In the genomic region with DNA sequence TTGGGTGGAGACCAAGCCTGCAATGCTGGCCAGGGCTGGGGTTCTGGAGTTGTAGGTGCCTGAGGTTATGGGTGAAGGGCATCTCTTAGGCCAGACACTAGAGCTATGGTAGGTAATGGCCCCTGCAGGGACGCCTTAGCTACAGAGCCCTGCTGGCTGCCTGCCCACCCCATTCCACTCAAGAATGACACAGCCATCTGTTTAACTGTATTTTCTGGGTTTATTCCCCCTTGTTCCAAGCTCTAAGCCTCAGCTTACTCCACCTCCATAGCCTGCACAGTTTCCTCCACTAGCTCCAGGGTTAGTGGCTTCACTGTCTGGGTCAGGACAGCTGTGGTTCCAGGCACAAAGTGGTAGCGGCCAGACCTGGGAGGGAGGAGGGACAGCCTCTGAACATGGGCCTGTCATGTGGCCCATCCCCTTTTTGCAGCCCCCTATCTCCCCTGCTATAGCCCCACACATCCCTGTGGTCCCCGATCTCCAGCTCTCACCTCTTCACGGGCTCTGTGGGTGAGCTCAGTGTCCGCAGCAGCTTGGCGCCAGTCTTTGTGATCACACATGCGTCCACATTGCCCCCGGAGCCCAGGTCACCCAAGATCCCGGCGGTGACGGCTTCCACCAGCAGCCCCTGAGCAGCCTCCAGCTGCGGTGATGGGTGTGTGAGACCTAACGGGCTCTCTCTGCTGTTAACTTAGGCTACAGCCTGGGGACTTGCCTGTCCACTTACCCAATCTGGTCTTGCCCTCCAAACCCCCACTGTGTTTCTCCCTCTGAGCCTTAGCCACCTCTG, we compare ENCODE assay signal across 9 cellular contexts. TPM values are rescaled to one million over a fixed set of nuclear protein-coding genes. Genes with fewer than 3 reads are reported as not detected.
A peak's percentile ranks its signal among the peaks of the same experiment; 100 is the strongest.
DNase-seq lines count a peak whose midpoint lies in the region; ATAC-seq lines count a peak whose summit lies in the region.
"Had no signal": no experiment of that assay in that cellular context is flagged by ENCODE, and none has a peak within 500 bp of the region (broad histone marks: within the 10 kb centered on the region; RNA-seq: fewer than 3 reads in every experiment).

No MANE protein-coding gene starts in this region.

- H3K36me3 ChIP-seq in subcutaneous abdominal adipose tissue (ENCODE audit: control insufficient read depth in 5 of 5, insufficient read depth in 5 of 5, low read length in 5 of 5) = peaks cover 0 to 50% (median 27%) of the 10 kb centered on the region in 5 donors

- peak overlapping the region in 2 of 5 donors; percentile 2 to 88 for H3K9ac ChIP-seq in subcutaneous abdominal adipose tissue (ENCODE audit: low read length in 5 of 5)

- H3K9me3 Mint-ChIP-seq in activated CD4-positive, alpha-beta memory T cell treated with anti-CD3 and anti-CD28 coated beads for 36 hours = no peaks in the 10 kb centered on the region
- H3K9me3 Mint-ChIP-seq in activated CD4-positive, alpha-beta memory T cell treated with anti-CD3 and anti-CD28 coated beads, Interleukin-2, amount 10 ng/mL, durations not matched to agents 7 days and 5 days = no peaks in the 10 kb centered on the region
- no peaks in the 10 kb centered on the region for H3K9me3 Mint-ChIP-seq in activated T-helper 1 cell treated with anti-CD3 and anti-CD28 coated beads, Interleukin-12 subunit alpha, Interleukin-12 subunit beta, Interleukin-2, Interleukin-4 antibody, amounts not matched to agents 30 ng/mL and 10 ng/mL and 1 ng/mL, durations not matched to agents 14 hours and 24 hours and 36 hours

- no peaks in the 10 kb centered on the region for H3K9me3 ChIP-seq in iPS-18c (ENCODE audit: control insufficient read depth, insufficient read depth, low read length)
- no peaks in the 10 kb centered on the region for H3K9me3 ChIP-seq in subcutaneous abdominal adipose tissue (ENCODE audit: control insufficient read depth in 5 of 5, low read length in 5 of 5)

- POLR2A ChIA-PET in activated CD4-positive, alpha-beta memory T cell treated with anti-CD3 and anti-CD28 coated beads for 36 hours (lab: Charles Lee) = interaction anchor here (1.2 to 2.4 kb wide), 7 partner anchors 42 to 151 kb away, joined by 3 to 18 read pairs (median 5); a partner anchor contains a TSS
- POLR2A ChIA-PET in activated CD4-positive, alpha-beta memory T cell treated with anti-CD3 and anti-CD28 coated beads, Interleukin-2, amount 10 ng/mL, durations not matched to agents 7 days and 5 days (lab: Charles Lee) = interaction anchor here (0.9 to 5.2 kb wide), 18 partner anchors 11 to 153 kb away, joined by 3 to 42 read pairs (median 10); a partner anchor contains a TSS

- H3K27me3 ChIP-seq in subcutaneous abdominal adipose tissue (ENCODE audit: control insufficient read depth in 5 of 5, insufficient read depth in 4 of 5, low read length in 5 of 5) = no peaks in the 10 kb centered on the region

- peak overlapping the region; percentile 99 for H3K27ac Mint-ChIP-seq in activated CD4-positive, alpha-beta memory T cell treated with anti-CD3 and anti-CD28 coated beads for 36 hours
- no peak overlapping the region for H3K27ac Mint-ChIP-seq in activated CD4-positive, alpha-beta memory T cell treated with anti-CD3 and anti-CD28 coated beads, Interleukin-2, amount 10 ng/mL, durations not matched to agents 7 days and 5 days
- peak overlapping the region; percentile 96 for H3K27ac Mint-ChIP-seq in activated T-helper 1 cell treated with anti-CD3 and anti-CD28 coated beads, Interleukin-12 subunit alpha, Interleukin-12 subunit beta, Interleukin-2, Interleukin-4 antibody, amounts not matched to agents 30 ng/mL and 10 ng/mL and 1 ng/mL, durations not matched to agents 14 hours and 24 hours and 36 hours

- peaks cover 30% of the 10 kb centered on the region for H3K4me1 Mint-ChIP-seq in activated CD4-positive, alpha-beta memory T cell treated with anti-CD3 and anti-CD28 coated beads for 36 hours (ENCODE audit: low read depth)
- peaks cover 34% of the 10 kb centered on the region for H3K4me1 Mint-ChIP-seq in activated CD4-positive, alpha-beta memory T cell treated with anti-CD3 and anti-CD28 coated beads, Interleukin-2, amount 10 ng/mL, durations not matched to agents 7 days and 5 days
- H3K4me1 Mint-ChIP-seq in activated T-helper 1 cell treated with anti-CD3 and anti-CD28 coated beads, Interleukin-12 subunit alpha, Interleukin-12 subunit beta, Interleukin-2, Interleukin-4 antibody, amounts not matched to agents 30 ng/mL and 10 ng/mL and 1 ng/mL, durations not matched to agents 14 hours and 24 hours and 36 hours (ENCODE audit: low read depth) = peaks cover 26% of the 10 kb centered on the region

- ATAC-seq in GM21528 (IDR thresholded peaks at IDR 0.05; ENCODE audit: low FRiP score, unreplicated experiment) = no peak
- no peak for ATAC-seq in HG02623 (IDR thresholded peaks at IDR 0.05; ENCODE audit: unreplicated experiment)

- H3K36me3 Mint-ChIP-seq in activated CD4-positive, alpha-beta memory T cell treated with anti-CD3 and anti-CD28 coated beads for 36 hours = peaks cover 43% of the 10 kb centered on the region
- H3K36me3 Mint-ChIP-seq in activated CD4-positive, alpha-beta memory T cell treated with anti-CD3 and anti-CD28 coated beads, Interleukin-2, amount 10 ng/mL, durations not matched to agents 7 days and 5 days (ENCODE audit: low read depth) = peaks cover 56% of the 10 kb centered on the region
- peaks cover 34% of the 10 kb centered on the region for H3K36me3 Mint-ChIP-seq in activated T-helper 1 cell treated with anti-CD3 and anti-CD28 coated beads, Interleukin-12 subunit alpha, Interleukin-12 subunit beta, Interleukin-2, Interleukin-4 antibody, amounts not matched to agents 30 ng/mL and 10 ng/mL and 1 ng/mL, durations not matched to agents 14 hours and 24 hours and 36 hours (ENCODE audit: low read depth)

- DNase-seq in activated CD4-positive, alpha-beta memory T cell treated with anti-CD3 and anti-CD28 coated beads for 36 hours = no peak
- DNase-seq in activated CD4-positive, alpha-beta memory T cell treated with anti-CD3 and anti-CD28 coated beads, Interleukin-2, amount 10 ng/mL, durations not matched to agents 7 days and 5 days = no peak
- no peak for DNase-seq in activated T-helper 1 cell treated with anti-CD3 and anti-CD28 coated beads, Interleukin-12 subunit alpha, Interleukin-12 subunit beta, Interleukin-2, Interleukin-4 antibody, amounts not matched to agents 30 ng/mL and 10 ng/mL and 1 ng/mL, durations not matched to agents 14 hours and 24 hours and 36 hours (ENCODE audit: low spot score)
- no peak for DNase-seq in NCI-H1436 treated with DMSO at 0.1 percent for 48 hours (lab: John Stamatoyannopoulos, UW)
- DNase-seq: DMS79 had no signal

- H3K4me3 Mint-ChIP-seq in activated CD4-positive, alpha-beta memory T cell treated with anti-CD3 and anti-CD28 coated beads for 36 hours = peak overlapping the region; percentile 100
- no peak overlapping the region for H3K4me3 Mint-ChIP-seq in activated CD4-positive, alpha-beta memory T cell treated with anti-CD3 and anti-CD28 coated beads, Interleukin-2, amount 10 ng/mL, durations not matched to agents 7 days and 5 days
- H3K4me3 Mint-ChIP-seq in activated T-helper 1 cell treated with anti-CD3 and anti-CD28 coated beads, Interleukin-12 subunit alpha, Interleukin-12 subunit beta, Interleukin-2, Interleukin-4 antibody, amounts not matched to agents 30 ng/mL and 10 ng/mL and 1 ng/mL, durations not matched to agents 14 hours and 24 hours and 36 hours = peak overlapping the region; percentile 98

- no peaks in the 10 kb centered on the region for H3K27me3 Mint-ChIP-seq in activated CD4-positive, alpha-beta memory T cell treated with anti-CD3 and anti-CD28 coated beads for 36 hours
- no peaks in the 10 kb centered on the region for H3K27me3 Mint-ChIP-seq in activated CD4-positive, alpha-beta memory T cell treated with anti-CD3 and anti-CD28 coated beads, Interleukin-2, amount 10 ng/mL, durations not matched to agents 7 days and 5 days
- no peaks in the 10 kb centered on the region for H3K27me3 Mint-ChIP-seq in activated T-helper 1 cell treated with anti-CD3 and anti-CD28 coated beads, Interleukin-12 subunit alpha, Interleukin-12 subunit beta, Interleukin-2, Interleukin-4 antibody, amounts not matched to agents 30 ng/mL and 10 ng/mL and 1 ng/mL, durations not matched to agents 14 hours and 24 hours and 36 hours (ENCODE audit: insufficient read depth)

- no peak overlapping the region for H3K27ac ChIP-seq in subcutaneous abdominal adipose tissue (ENCODE audit: low read depth, low read length)

- intact Hi-C loops in activated CD4-positive, alpha-beta memory T cell treated with anti-CD3 and anti-CD28 coated beads for 36 hours (cut with micrococcal nuclease) = loop anchor here (1.0 to 5.0 kb wide), 8 partner anchors 16 to 274 kb away; a partner anchor contains a TSS
- intact Hi-C loops in activated T-helper 1 cell treated with anti-CD3 and anti-CD28 coated beads, Interleukin-12 subunit alpha, Interleukin-12 subunit beta, Interleukin-2, Interleukin-4 antibody, amounts not matched to agents 30 ng/mL and 10 ng/mL and 1 ng/mL, durations not matched to agents 14 hours and 24 hours and 36 hours (cut with micrococcal nuclease) = loop anchor here (1.0 to 5.0 kb wide), 13 partner anchors 34 to 453 kb away; a partner anchor contains a TSS

- CTCF ChIA-PET in activated CD4-positive, alpha-beta memory T cell treated with anti-CD3 and anti-CD28 coated beads for 36 hours (lab: Charles Lee) = interaction anchor here (1.0 to 5.1 kb wide), 6 partner anchors 28 to 118 kb away, joined by 3 to 32 read pairs (median 3); a partner anchor contains a TSS
- CTCF ChIA-PET in activated CD4-positive, alpha-beta memory T cell treated with anti-CD3 and anti-CD28 coated beads, Interleukin-2, amount 10 ng/mL, durations not matched to agents 7 days and 5 days (lab: Charles Lee) = interaction anchor here (1.3 to 4.3 kb wide), 10 partner anchors 51 to 372 kb away, joined by 3 to 22 read pairs (median 6); a partner anchor contains a TSS

- H3K4me3 ChIP-seq in iPS-18c (ENCODE audit: insufficient read depth, low read depth, low read length) (peak overlapping the region; percentile 94), subcutaneous abdominal adipose tissue (ENCODE audit: low read depth in 1 of 5, low read length in 5 of 5) (peak overlapping the region; percentile 80 to 95 (median 91))

- H3K4me1 ChIP-seq in subcutaneous abdominal adipose tissue (ENCODE audit: control insufficient read depth in 5 of 5, insufficient read depth in 5 of 5, low read length in 5 of 5) = peaks cover 5 to 36% (median 27%) of the 10 kb centered on the region in 5 donors

RNA-seq across cellular contexts. Expression of a gene that starts 2.1 kb away (rescaled TPM):
- 100 to 1,000 TPM; 185 to 193 TPM for total RNA-seq in activated CD4-positive, alpha-beta memory T cell treated with anti-CD3 and anti-CD28 coated beads for 36 hours
- total RNA-seq in activated CD4-positive, alpha-beta memory T cell treated with anti-CD3 and anti-CD28 coated beads, Interleukin-2, amount 10 ng/mL, durations not matched to agents 7 days and 5 days = 100 to 1,000 TPM; 236 to 241 TPM
- 213 and 218 TPM in 2 replicates for total RNA-seq in activated T-helper 1 cell treated with anti-CD3 and anti-CD28 coated beads, Interleukin-12 subunit alpha, Interleukin-12 subunit beta, Interleukin-2, Interleukin-4 antibody, amounts not matched to agents 30 ng/mL and 10 ng/mL and 1 ng/mL, durations not matched to agents 14 hours and 24 hours and 36 hours

RNA-seq across cellular contexts. Expression of a gene that starts 2.8 kb away (rescaled TPM):
- 1 to 10 TPM; 2.9 to 3.1 TPM for total RNA-seq in activated CD4-positive, alpha-beta memory T cell treated with anti-CD3 and anti-CD28 coated beads for 36 hours
- 1 to 10 TPM; 4.5 to 5.0 TPM for total RNA-seq in activated CD4-positive, alpha-beta memory T cell treated with anti-CD3 and anti-CD28 coated beads, Interleukin-2, amount 10 ng/mL, durations not matched to agents 7 days and 5 days
- total RNA-seq in activated T-helper 1 cell treated with anti-CD3 and anti-CD28 coated beads, Interleukin-12 subunit alpha, Interleukin-12 subunit beta, Interleukin-2, Interleukin-4 antibody, amounts not matched to agents 30 ng/mL and 10 ng/mL and 1 ng/mL, durations not matched to agents 14 hours and 24 hours and 36 hours = 5.5 and 6.9 TPM in 2 replicates

RNA-seq across cellular contexts. Expression of a gene that starts 9.4 kb away (rescaled TPM):
- total RNA-seq in activated CD4-positive, alpha-beta memory T cell treated with anti-CD3 and anti-CD28 coated beads for 36 hours = 10 to 100 TPM; 10.1 to 10.7 TPM
- 10 to 100 TPM; 10.7 to 14.8 TPM for total RNA-seq in activated CD4-positive, alpha-beta memory T cell treated with anti-CD3 and anti-CD28 coated beads, Interleukin-2, amount 10 ng/mL, durations not matched to agents 7 days and 5 days
- total RNA-seq in activated T-helper 1 cell treated with anti-CD3 and anti-CD28 coated beads, Interleukin-12 subunit alpha, Interleukin-12 subunit beta, Interleukin-2, Interleukin-4 antibody, amounts not matched to agents 30 ng/mL and 10 ng/mL and 1 ng/mL, durations not matched to agents 14 hours and 24 hours and 36 hours = 12.7 and 20.3 TPM in 2 replicates

RNA-seq across cellular contexts. Expression of a gene that starts 33.9 kb away (rescaled TPM):
- total RNA-seq in activated CD4-positive, alpha-beta memory T cell treated with anti-CD3 and anti-CD28 coated beads for 36 hours = 10 to 100 TPM; 27.1 to 29.9 TPM
- 10 to 100 TPM; 37.9 to 40.0 TPM for total RNA-seq in activated CD4-positive, alpha-beta memory T cell treated with anti-CD3 and anti-CD28 coated beads, Interleukin-2, amount 10 ng/mL, durations not matched to agents 7 days and 5 days
- 40.0 and 43.1 TPM in 2 replicates for total RNA-seq in activated T-helper 1 cell treated with anti-CD3 and anti-CD28 coated beads, Interleukin-12 subunit alpha, Interleukin-12 subunit beta, Interleukin-2, Interleukin-4 antibody, amounts not matched to agents 30 ng/mL and 10 ng/mL and 1 ng/mL, durations not matched to agents 14 hours and 24 hours and 36 hours

RNA-seq across cellular contexts. Expression of a gene that starts 41.4 kb away (rescaled TPM):
- 10 to 100 TPM in 1 of 2 experiments, 1 to 10 TPM in 1; 10.0 to 11.7 TPM for total RNA-seq in activated CD4-positive, alpha-beta memory T cell treated with anti-CD3 and anti-CD28 coated beads for 36 hours
- 10 to 100 TPM; 19.0 TPM for total RNA-seq in activated CD4-positive, alpha-beta memory T cell treated with anti-CD3 and anti-CD28 coated beads, Interleukin-2, amount 10 ng/mL, durations not matched to agents 7 days and 5 days
- 17.8 TPM in 2 replicates for total RNA-seq in activated T-helper 1 cell treated with anti-CD3 and anti-CD28 coated beads, Interleukin-12 subunit alpha, Interleukin-12 subunit beta, Interleukin-2, Interleukin-4 antibody, amounts not matched to agents 30 ng/mL and 10 ng/mL and 1 ng/mL, durations not matched to agents 14 hours and 24 hours and 36 hours
